In the genomic region with DNA sequence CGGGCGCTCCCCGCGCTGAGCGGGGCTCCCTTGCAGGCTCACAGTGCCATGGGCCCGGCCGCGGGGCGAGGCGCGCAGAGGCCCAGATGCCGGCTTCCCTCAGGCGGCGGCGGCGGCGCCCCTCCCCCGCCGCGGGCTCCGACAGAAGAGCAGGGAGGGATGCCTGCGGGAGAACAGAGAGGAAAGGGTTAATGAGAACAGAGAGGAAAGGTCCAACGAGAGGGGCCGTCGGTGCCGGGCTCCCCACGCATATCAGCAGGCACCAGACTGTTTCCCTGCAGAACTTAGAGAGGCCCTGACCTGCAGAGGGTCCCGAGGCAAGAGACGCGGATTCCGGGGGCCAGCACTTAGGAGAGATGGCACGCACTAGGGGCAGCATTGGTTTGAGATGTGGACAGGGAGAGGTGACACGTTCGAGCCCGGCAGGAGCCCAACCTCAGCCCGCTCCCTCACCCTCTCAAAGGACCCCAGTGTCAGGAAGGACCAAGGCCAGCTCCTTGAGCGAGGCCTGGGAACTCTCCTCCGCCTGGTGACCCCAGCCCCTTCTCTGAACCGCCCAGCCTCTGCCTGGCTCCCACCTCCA, we compare ENCODE assay signal across 13 cellular contexts. TPM values are rescaled to one million over a fixed set of nuclear protein-coding genes. Genes with fewer than 3 reads are reported as not detected.
DNase-seq lines count a peak whose midpoint lies in the region; ATAC-seq, FAIRE-seq and TF ChIP-seq lines count a peak whose summit lies in the region.
"Had no signal": no experiment of that assay in that cellular context is flagged by ENCODE, and none has a peak within 500 bp of the region (broad histone marks: within the 10 kb centered on the region; RNA-seq: fewer than 3 reads in every experiment).

No MANE protein-coding gene starts in this region.

- in situ Hi-C loops in G401 (cut with HindIII; ENCODE audit: low sequenced_read_pairs): no loop called here

- dilution Hi-C loops in endothelial cell of umbilical vein (cut with MboI; ENCODE audit: extremely low pct_ligation_motif_present, low sequenced_read_pairs): no loop called here

- H3K27ac Mint-ChIP-seq in CD8-positive, alpha-beta T cell: no peak overlapping the region
- no peak overlapping the region for H3K27ac Mint-ChIP-seq in neural progenitor cell
- H3K27ac Mint-ChIP-seq: activated CD4-positive, alpha-beta memory T cell treated with anti-CD3 and anti-CD28 coated beads for 36 hours had no signal

- FAIRE-seq in endothelial cell of umbilical vein (lab: Jason Lieb, UNC): no peak
- FAIRE-seq: colon, keratinocyte had no signal

- H3K36me3 Mint-ChIP-seq in CD8-positive, alpha-beta T cell: no peaks in the 10 kb centered on the region
- no peaks in the 10 kb centered on the region for H3K36me3 Mint-ChIP-seq in neural progenitor cell
- H3K36me3 Mint-ChIP-seq: activated CD4-positive, alpha-beta memory T cell treated with anti-CD3 and anti-CD28 coated beads for 36 hours had no signal

- no peaks in the 10 kb centered on the region for H4K20me1 ChIP-seq in endothelial cell of umbilical vein (replicated peaks; ENCODE audit: control insufficient read depth, extremely low read depth, insufficient read depth, low read length)
- peaks cover 37% of the 10 kb centered on the region for H4K20me1 ChIP-seq in neural progenitor cell (ENCODE audit: low read depth)

- no peak overlapping the region for H3K4me2 ChIP-seq in endothelial cell of umbilical vein (ENCODE audit: insufficient read depth, low read length)
- H3K4me2 ChIP-seq in neural progenitor cell: peak overlapping the region; percentile 71

- no TSS peak for BruUV-seq in endothelial cell of umbilical vein (replicated peaks; lab: Mats Ljungman, UMichigan)

- H3K4me1 Mint-ChIP-seq in CD8-positive, alpha-beta T cell (ENCODE audit: low read depth): peaks cover 19% of the 10 kb centered on the region
- peaks cover 56% of the 10 kb centered on the region for H3K4me1 Mint-ChIP-seq in neural progenitor cell

- intact Hi-C loops in CD8-positive, alpha-beta T cell (cut with DNase I, micrococcal nuclease): no loop called here
- intact Hi-C loops in endothelial cell of umbilical vein (cut with micrococcal nuclease): no loop called here

- H3K9ac ChIP-seq in HUES48 (ENCODE audit: low read depth, low read length) (no peak overlapping the region), endothelial cell of umbilical vein (replicated peaks; ENCODE audit: extremely low read depth, insufficient read depth, low read length) (no peak overlapping the region), neural progenitor cell (no peak overlapping the region)

- H3K79me2 ChIP-seq in endothelial cell of umbilical vein (ENCODE audit: control insufficient read depth, insufficient read depth, low read length) (no peaks in the 10 kb centered on the region), neural progenitor cell (ENCODE audit: low read depth) (no peaks in the 10 kb centered on the region)

- H3K9me3 Mint-ChIP-seq in CD8-positive, alpha-beta T cell: no peaks in the 10 kb centered on the region
- H3K9me3 Mint-ChIP-seq in neural progenitor cell: no peaks in the 10 kb centered on the region
- H3K9me3 Mint-ChIP-seq: activated CD4-positive, alpha-beta memory T cell treated with anti-CD3 and anti-CD28 coated beads for 36 hours had no signal

- peaks cover 14% of the 10 kb centered on the region for H3K27me3 ChIP-seq in CD8-positive, alpha-beta T cell (ENCODE audit: insufficient read depth, low read length)
- H3K27me3 ChIP-seq in HUES48 (ENCODE audit: control insufficient read depth, insufficient read depth, low read length): peaks cover 65% of the 10 kb centered on the region
- peaks cover 53 to 68% of the 10 kb centered on the region in 2 experiments for H3K27me3 ChIP-seq in endothelial cell of umbilical vein (ENCODE audit: control insufficient read depth in 2 of 2, insufficient read depth in 2 of 2, low read length in 2 of 2)
- H3K27me3 ChIP-seq in neural progenitor cell: peaks cover 96% of the 10 kb centered on the region
- peaks cover 93% of the 10 kb centered on the region for H3K27me3 ChIP-seq in foreskin keratinocyte

- no peak for DNase-seq in CD8-positive, alpha-beta T cell
- no peak for DNase-seq in endothelial cell of umbilical vein (ENCODE audit: low read depth, low spot score)
- peak; percentile 69 for DNase-seq in neural progenitor cell (ENCODE audit: low spot score)
- DNase-seq in foreskin keratinocyte: no peak
- no peak for DNase-seq in GF-D8 (lab: John Stamatoyannopoulos, UW)
- no peak for DNase-seq in G401 (ENCODE audit: low spot score)
- DNase-seq: NCI-H446 treated with DMSO at 0.1 percent for 48 hours, tibial artery had no signal

- no peak overlapping the region for H3K27ac ChIP-seq in CD8-positive, alpha-beta T cell (ENCODE audit: low read depth, low read length)
- H3K27ac ChIP-seq in HUES48 (ENCODE audit: low read depth, low read length) (no peak overlapping the region), endothelial cell of umbilical vein (ENCODE audit: insufficient read depth, low read depth, low read length) (no peak overlapping the region), neural progenitor cell (no peak overlapping the region), foreskin keratinocyte (no peak overlapping the region)
- H3K27ac ChIP-seq: tibial artery had no signal

- no peaks in the 10 kb centered on the region for H3K9me3 ChIP-seq in CD8-positive, alpha-beta T cell (ENCODE audit: low read length)
- H3K9me3 ChIP-seq in HUES48 (ENCODE audit: control insufficient read depth, insufficient read depth, low read length) (no peaks in the 10 kb centered on the region), endothelial cell of umbilical vein (replicated peaks; ENCODE audit: control insufficient read depth, insufficient read depth, low read length) (no peaks in the 10 kb centered on the region), neural progenitor cell (ENCODE audit: low read depth) (no peaks in the 10 kb centered on the region)
- H3K9me3 ChIP-seq: tibial artery had no signal

- ATAC-seq in CD8-positive, alpha-beta T cell: no peak
- no peak for ATAC-seq in GM19023 (IDR thresholded peaks at IDR 0.05; ENCODE audit: unreplicated experiment)
- ATAC-seq in foreskin keratinocyte: no peak

- H3F3A ChIP-seq in neural progenitor cell (ENCODE audit: low read depth): peaks cover 31% of the 10 kb centered on the region

- no peak for TF ChIP-seq CTCF in CD8-positive, alpha-beta T cell (IDR thresholded peaks at IDR 0.05)
- TF ChIP-seq CTCF in endothelial cell of umbilical vein (IDR thresholded peaks at IDR 0.05; ENCODE audit: extremely low read depth in 1 of 2, insufficient read depth in 1 of 2, low read depth in 1 of 2, low read length in 2 of 2) (no peak), neural progenitor cell (IDR thresholded peaks at IDR 0.05) (no peak), foreskin keratinocyte (conservative IDR thresholded peaks at IDR 0.05) (no peak)

- CTCF ChIA-PET in CD8-positive, alpha-beta T cell (lab: Charles Lee): no interaction called here
- CTCF ChIA-PET in endothelial cell of umbilical vein (lab: Charles Lee): interaction anchor here (1.5 to 3.0 kb wide), 2 partner anchors 10 to 25 kb away, joined by 8 to 15 read pairs; no protein-coding TSS in a partner anchor

- H3K9me1 ChIP-seq in endothelial cell of umbilical vein (replicated peaks; ENCODE audit: control insufficient read depth, extremely low read depth, insufficient read depth, low read length): no peaks in the 10 kb centered on the region

- H3K36me3 ChIP-seq in CD8-positive, alpha-beta T cell (ENCODE audit: insufficient read depth, low read length): no peaks in the 10 kb centered on the region
- H3K36me3 ChIP-seq in HUES48 (ENCODE audit: control insufficient read depth, insufficient read depth, low read length): no peaks in the 10 kb centered on the region
- no peaks in the 10 kb centered on the region for H3K36me3 ChIP-seq in endothelial cell of umbilical vein (ENCODE audit: control insufficient read depth in 2 of 2, extremely low read depth in 1 of 2, insufficient read depth in 2 of 2, low read length in 2 of 2)
- H3K36me3 ChIP-seq in neural progenitor cell: no peaks in the 10 kb centered on the region
- H3K36me3 ChIP-seq: tibial artery had no signal

- H3K4me3 ChIP-seq in CD8-positive, alpha-beta T cell (ENCODE audit: low read depth, low read length): no peak overlapping the region
- H3K4me3 ChIP-seq in HUES48 (ENCODE audit: low read depth, low read length) (peak overlapping the region; percentile 48; the same call in 1 of the 2 replicates), endothelial cell of umbilical vein (replicated peaks in 1 of 3; ENCODE audit: insufficient read depth in 1 of 3, low read depth in 1 of 3, low read length in 3 of 3) (no peak overlapping the region), neural progenitor cell (peak overlapping the region; percentile 34)

- peak overlapping the region; percentile 49 for H3K4me3 Mint-ChIP-seq in CD8-positive, alpha-beta T cell
- peak overlapping the region; percentile 69 for H3K4me3 Mint-ChIP-seq in neural progenitor cell
- H3K4me3 Mint-ChIP-seq: activated CD4-positive, alpha-beta memory T cell treated with anti-CD3 and anti-CD28 coated beads for 36 hours had no signal

- TF ChIP-seq POLR2A in endothelial cell of umbilical vein (IDR thresholded peaks at IDR 0.05; ENCODE audit: low read depth, low read length): no peak

- POLR2A ChIA-PET in CD8-positive, alpha-beta T cell (lab: Charles Lee): no interaction called here
- POLR2A ChIA-PET in endothelial cell of umbilical vein (lab: Charles Lee): no interaction called here

- H3K4me1 ChIP-seq in CD8-positive, alpha-beta T cell (ENCODE audit: insufficient read depth, low read length): peaks cover 12% of the 10 kb centered on the region
- H3K4me1 ChIP-seq in HUES48 (ENCODE audit: control insufficient read depth, insufficient read depth, low read length) (peaks cover 19% of the 10 kb centered on the region), endothelial cell of umbilical vein (ENCODE audit: control insufficient read depth, extremely low read depth, insufficient read depth, low read length) (no peaks in the 10 kb centered on the region), neural progenitor cell (peaks cover 9% of the 10 kb centered on the region), foreskin keratinocyte (no peaks in the 10 kb centered on the region)

- H3K27me3 Mint-ChIP-seq in CD8-positive, alpha-beta T cell (ENCODE audit: low read depth): peaks cover 69% of the 10 kb centered on the region
- H3K27me3 Mint-ChIP-seq in neural progenitor cell (ENCODE audit: insufficient read depth, low read depth): peaks cover 49% of the 10 kb centered on the region

- H2AFZ ChIP-seq in endothelial cell of umbilical vein (ENCODE audit: low read depth, low read length) (no peak overlapping the region), neural progenitor cell (replicated peaks) (no peak overlapping the region)

RNA-seq across cellular contexts. Expression of gene NRXN2, which starts 9.1 kb away (rescaled TPM):
- under 1 TPM; 0.17 to 0.43 TPM for total RNA-seq in CD8-positive, alpha-beta T cell
- total RNA-seq in endothelial cell of umbilical vein: not detected in 2 replicates
- not detected in 2 replicates for polyA plus RNA-seq in endothelial cell of umbilical vein
- polyA plus RNA-seq in endothelial cell of umbilical vein (2011; cell fraction: cytosol; rRNA removed): not detected in 2 replicates
- polyA plus RNA-seq in endothelial cell of umbilical vein (2011; cell fraction: nucleus; rRNA removed): not detected in 2 replicates
- polyA plus RNA-seq in endothelial cell of umbilical vein (2012): not detected in 2 replicates
- not detected in 2 replicates for polyA minus RNA-seq in endothelial cell of umbilical vein
- not detected for polyA minus RNA-seq in endothelial cell of umbilical vein (2011; cell fraction: cytosol; rRNA and poly(A)+ RNA removed)
- polyA minus RNA-seq in endothelial cell of umbilical vein (2011; cell fraction: nucleus; rRNA and poly(A)+ RNA removed): not detected in 2 replicates
- 2.2 and 9.2 TPM in 2 replicates for total RNA-seq in neural progenitor cell (ENCODE audit: low replicate concordance)
- not detected in 2 replicates for total RNA-seq in foreskin keratinocyte
- polyA plus RNA-seq in foreskin keratinocyte: not detected in 2 replicates
- 16.7 and 24.1 TPM in 2 replicates for total RNA-seq in G401 (2014; rRNA removed; shearing (Covaris generic))
- polyA plus RNA-seq: keratinocyte had no signal

RNA-seq across cellular contexts. Expression of gene RASGRP2, which starts 30.1 kb away (rescaled TPM):
- total RNA-seq in CD8-positive, alpha-beta T cell: 100 to 1,000 TPM; 468 to 472 TPM
- total RNA-seq in endothelial cell of umbilical vein (1.1 and 2.3 TPM in 2 replicates), neural progenitor cell (ENCODE audit: low replicate concordance) (0.06 and 1.8 TPM in 2 replicates), foreskin keratinocyte (0.14 and 0.31 TPM in 2 replicates)
- polyA plus RNA-seq in endothelial cell of umbilical vein (1.2 and 2.1 TPM in 2 replicates), foreskin keratinocyte (0.25 and 0.39 TPM in 2 replicates)
- 0.79 and 0.80 TPM in 2 replicates for polyA plus RNA-seq in endothelial cell of umbilical vein (2011; cell fraction: cytosol; rRNA removed)
- polyA plus RNA-seq in endothelial cell of umbilical vein (2011; cell fraction: nucleus; rRNA removed): 4.5 and 7.5 TPM in 2 replicates
- polyA plus RNA-seq in endothelial cell of umbilical vein (2012): 0.44 and 2.1 TPM in 2 replicates
- 2.1 and 2.8 TPM in 2 replicates for polyA minus RNA-seq in endothelial cell of umbilical vein
- not detected for polyA minus RNA-seq in endothelial cell of umbilical vein (2011; cell fraction: cytosol; rRNA and poly(A)+ RNA removed)
- polyA minus RNA-seq in endothelial cell of umbilical vein (2011; cell fraction: nucleus; rRNA and poly(A)+ RNA removed): 1.2 and 1.3 TPM in 2 replicates
- 0.62 and 1.9 TPM in 2 replicates for total RNA-seq in G401 (2014; rRNA removed; shearing (Covaris generic))

RNA-seq across cellular contexts. Expression of gene PYGM, which starts 45.9 kb away (rescaled TPM):
- 1 to 10 TPM; 4.7 to 5.5 TPM for total RNA-seq in CD8-positive, alpha-beta T cell
- total RNA-seq in endothelial cell of umbilical vein (0.39 and 0.62 TPM in 2 replicates), neural progenitor cell (ENCODE audit: low replicate concordance) (1.4 and 2.2 TPM in 2 replicates), foreskin keratinocyte (0.07 TPM in 2 replicates)
- polyA plus RNA-seq in endothelial cell of umbilical vein (0.10 and 0.11 TPM in 2 replicates), foreskin keratinocyte (0.07 and 0.19 TPM in 2 replicates)
- polyA plus RNA-seq in endothelial cell of umbilical vein (2011; cell fraction: cytosol; rRNA removed): 0.06 and 0.07 TPM in 2 replicates
- polyA plus RNA-seq in endothelial cell of umbilical vein (2011; cell fraction: nucleus; rRNA removed): 0.83 and 0.91 TPM in 2 replicates
- 0.16 and 0.37 TPM in 2 replicates for polyA plus RNA-seq in endothelial cell of umbilical vein (2012)
- polyA minus RNA-seq in endothelial cell of umbilical vein: 0.41 and 0.47 TPM in 2 replicates
- not detected for polyA minus RNA-seq in endothelial cell of umbilical vein (2011; cell fraction: cytosol; rRNA and poly(A)+ RNA removed)
- 0.72 and 1.4 TPM in 2 replicates for polyA minus RNA-seq in endothelial cell of umbilical vein (2011; cell fraction: nucleus; rRNA and poly(A)+ RNA removed)
- total RNA-seq in G401 (2014; rRNA removed; shearing (Covaris generic)): 8.6 and 11.6 TPM in 2 replicates

Comparison
In these comparisons a context has a peak if more than half of its experiments do, and no peak if none do; other contexts are left out.
1. H3K4me3 ChIP-seq: peak in HUES48 (single experiment) and neural progenitor cell (single experiment); none in CD8-positive, alpha-beta T cell (single experiment) and endothelial cell of umbilical vein (0 of 3).
2. RNA of gene RASGRP2, which starts 30.1 kb away (total RNA-seq): 468 to 472 TPM in CD8-positive, alpha-beta T cell; 1.1 to 2.3 TPM in endothelial cell of umbilical vein, 0.62 to 1.9 TPM in G401, 0.14 to 0.31 TPM in foreskin keratinocyte and 0.06 to 1.8 TPM in neural progenitor cell; every median in the first group is over 100 times any median in the second.